In the genomic region with DNA sequence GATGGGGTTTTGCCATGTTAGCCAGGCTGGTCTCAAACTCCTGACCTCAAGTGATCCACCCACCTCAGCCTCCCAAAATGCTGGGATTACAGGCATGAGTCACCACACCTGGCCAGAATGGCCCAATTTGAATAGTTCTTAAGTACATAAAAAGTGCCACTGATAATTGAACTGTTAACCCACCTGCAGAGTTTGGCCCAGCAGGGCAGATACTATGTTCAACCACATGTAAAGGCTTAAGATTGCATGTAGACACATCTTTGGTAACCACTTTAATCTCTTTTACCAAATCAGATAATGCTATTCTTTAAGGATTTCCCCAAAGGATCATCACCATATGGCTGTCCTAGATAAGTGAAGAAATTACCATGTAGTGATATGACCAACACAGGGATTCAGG, we compare ENCODE assay signal across 20 cellular contexts. TPM values are rescaled to one million over a fixed set of nuclear protein-coding genes. Genes with fewer than 3 reads are reported as not detected.
DNase-seq lines count a peak whose midpoint lies in the region; TF ChIP-seq lines count a peak whose summit lies in the region.
"Had no signal": no experiment of that assay in that cellular context is flagged by ENCODE, and none has a peak within 500 bp of the region (broad histone marks: within the 10 kb centered on the region; RNA-seq: fewer than 3 reads in every experiment).

No MANE protein-coding gene starts in this region.

- H3K79me2 ChIP-seq in trophoblast cell (ENCODE audit: control insufficient read depth, insufficient read depth, low read length, poor library complexity), result no peaks in the 10 kb centered on the region

- H3K18ac ChIP-seq in mesenchymal stem cell (ENCODE audit: low read depth in 1 of 2, low read length in 2 of 2) (no peak overlapping the region), trophoblast cell (ENCODE audit: low read length) (no peak overlapping the region)

- peaks cover 81% of the 10 kb centered on the region for H3K27me3 ChIP-seq in endodermal cell (ENCODE audit: control insufficient read depth, insufficient read depth, low read length, poor library complexity, severe bottlenecking)
- H3K27me3 ChIP-seq in mesenchymal stem cell (ENCODE audit: control insufficient read depth in 1 of 2, insufficient read depth in 1 of 2, low read length in 2 of 2), result no peaks in the 10 kb centered on the region
- H3K27me3 ChIP-seq in effector memory CD4-positive, alpha-beta T cell (replicated peaks; ENCODE audit: control insufficient read depth, insufficient read depth, low read length, poor library complexity, severe bottlenecking), result no peaks in the 10 kb centered on the region
- no peaks in the 10 kb centered on the region for H3K27me3 ChIP-seq in trophoblast cell (ENCODE audit: insufficient read depth, low read length)
- H3K27me3 ChIP-seq: BE2C; BLaER1 treated with 17β-estradiol and CSF1 and Interleukin-3, amounts not matched to agents 10 nM and 100 nM had no signal

- H2BK12ac ChIP-seq in mesenchymal stem cell (ENCODE audit: low read length in 2 of 2) (no peak overlapping the region), trophoblast cell (ENCODE audit: low read length) (no peak overlapping the region)

- H2BK120ac ChIP-seq in mesenchymal stem cell (ENCODE audit: low read depth, low read length) (no peak overlapping the region), trophoblast cell (ENCODE audit: insufficient read depth, low read length, poor library complexity) (no peak overlapping the region)

- no peaks in the 10 kb centered on the region for H3K9me3 Mint-ChIP-seq in CD14-positive monocyte
- no peaks in the 10 kb centered on the region for H3K9me3 Mint-ChIP-seq in endodermal cell
- H3K9me3 Mint-ChIP-seq: GM23338, H9 had no signal

- H4K12ac ChIP-seq in trophoblast cell (ENCODE audit: low read depth, low read length), result no peak overlapping the region

- no peak for TF ChIP-seq CTCF in CD14-positive monocyte (IDR thresholded peaks at IDR 0.05)
- TF ChIP-seq CTCF in endodermal cell (conservative IDR thresholded peaks at IDR 0.05), result no peak

- H4K8ac ChIP-seq in mesenchymal stem cell (ENCODE audit: low read length) (no peak overlapping the region), trophoblast cell (ENCODE audit: low read depth, low read length) (no peak overlapping the region)

- no peak overlapping the region for H2AFZ ChIP-seq in mesenchymal stem cell (ENCODE audit: low read depth, low read length)
- no peak overlapping the region for H2AFZ ChIP-seq in trophoblast cell (ENCODE audit: insufficient read depth, low read length, poor library complexity)
- H2AFZ ChIP-seq: GM23338 had no signal

- H3K27ac ChIP-seq in endodermal cell (ENCODE audit: low read depth, low read length), result no peak overlapping the region
- no peak overlapping the region for H3K27ac ChIP-seq in mesenchymal stem cell (ENCODE audit: low read length, poor library complexity, severe bottlenecking)
- no peak overlapping the region for H3K27ac ChIP-seq in effector memory CD4-positive, alpha-beta T cell (ENCODE audit: insufficient read depth, low read length, poor library complexity, severe bottlenecking)
- H3K27ac ChIP-seq in trophoblast cell (ENCODE audit: low read depth, low read length), result no peak overlapping the region
- H3K27ac ChIP-seq: 22Rv1 had no signal

- no peak overlapping the region for H2BK15ac ChIP-seq in mesenchymal stem cell (ENCODE audit: low read depth, poor library complexity, severe bottlenecking)

- H2AK5ac ChIP-seq in mesenchymal stem cell (ENCODE audit: low read length, severe bottlenecking), result no peak overlapping the region
- H2AK5ac ChIP-seq in trophoblast cell (ENCODE audit: low read length), result no peak overlapping the region

- H3K36me3 ChIP-seq in endodermal cell (ENCODE audit: control insufficient read depth, insufficient read depth, low read length) (no peaks in the 10 kb centered on the region), mesenchymal stem cell (ENCODE audit: control insufficient read depth in 1 of 2, insufficient read depth in 2 of 2, low read depth in 1 of 2, low read length in 2 of 2) (no peaks in the 10 kb centered on the region), trophoblast cell (ENCODE audit: control insufficient read depth in 1 of 2, insufficient read depth in 2 of 2, low read length in 2 of 2) (no peaks in the 10 kb centered on the region)
- no peaks in the 10 kb centered on the region for H3K36me3 ChIP-seq in effector memory CD4-positive, alpha-beta T cell (ENCODE audit: control insufficient read depth, insufficient read depth, low read length)
- H3K36me3 ChIP-seq: BE2C; BLaER1 treated with 17β-estradiol and CSF1 and Interleukin-3, amounts not matched to agents 10 nM and 100 nM had no signal

- DNase-seq in CD14-positive monocyte (ENCODE audit: low spot score) (no peak), NCI-H146 treated with DMSO at 0.1 percent for 48 hours (lab: John Stamatoyannopoulos, UW; ENCODE audit: unreplicated experiment) (peak; percentile 52), NCI-H82 treated with DMSO at 0.1 percent for 48 hours (lab: John Stamatoyannopoulos, UW; ENCODE audit: unreplicated experiment) (peak; percentile 80), endodermal cell (peak; percentile 73), NCI-H774 (lab: John Stamatoyannopoulos, UW) (no peak), mesenchymal stem cell (no peak), trophoblast cell (no peak)
- no peak for DNase-seq in effector memory CD4-positive, alpha-beta T cell
- DNase-seq: AML-193; BE2C; Calu3; CD4-positive, alpha-beta memory T cell; COR-L47; DMS53; DMS79 treated with DMSO at 0.1 percent for 48 hours; GF-D8; H9 had no signal

- no peaks in the 10 kb centered on the region for H3K9me3 ChIP-seq in endodermal cell (ENCODE audit: control insufficient read depth, low read length)
- H3K9me3 ChIP-seq in mesenchymal stem cell (ENCODE audit: control insufficient read depth, low read length), result no peaks in the 10 kb centered on the region
- H3K9me3 ChIP-seq in effector memory CD4-positive, alpha-beta T cell (ENCODE audit: control insufficient read depth, low read length), result no peaks in the 10 kb centered on the region
- H3K9me3 ChIP-seq in trophoblast cell (ENCODE audit: insufficient read depth, low read depth, low read length), result no peaks in the 10 kb centered on the region
- H3K9me3 ChIP-seq: BE2C had no signal

- H3K27ac Mint-ChIP-seq in CD14-positive monocyte (peak overlapping the region in 4 of 7 donors; percentile 25 to 63 (median 54)), endodermal cell (no peak overlapping the region)
- H3K27ac Mint-ChIP-seq: GM23338, H9 had no signal

- peaks cover 0 to 2% (median 0%) of the 10 kb centered on the region in 3 donors for H3K27me3 Mint-ChIP-seq in CD14-positive monocyte (ENCODE audit: low read depth in 3 of 3)
- H3K27me3 Mint-ChIP-seq in endodermal cell (ENCODE audit: insufficient read depth), result peaks cover 69% of the 10 kb centered on the region
- H3K27me3 Mint-ChIP-seq: CD4-positive, alpha-beta memory T cell had no signal

- H3K4me1 Mint-ChIP-seq in CD14-positive monocyte, result peaks cover 41% of the 10 kb centered on the region
- no peaks in the 10 kb centered on the region for H3K4me1 Mint-ChIP-seq in endodermal cell
- H3K4me1 Mint-ChIP-seq: GM23338, H9 had no signal

- H3K4me3 Mint-ChIP-seq in CD14-positive monocyte (no peak overlapping the region), endodermal cell (no peak overlapping the region)
- H3K4me3 Mint-ChIP-seq: CD4-positive, alpha-beta memory T cell; GM23338; H9 had no signal

- H2BK5ac ChIP-seq in mesenchymal stem cell (ENCODE audit: low read depth, low read length, poor library complexity, severe bottlenecking) (no peak overlapping the region), trophoblast cell (ENCODE audit: low read depth, low read length, poor library complexity) (no peak overlapping the region)

- no peaks in the 10 kb centered on the region for H3K36me3 Mint-ChIP-seq in CD14-positive monocyte
- H3K36me3 Mint-ChIP-seq in endodermal cell (ENCODE audit: low read depth), result no peaks in the 10 kb centered on the region
- H3K36me3 Mint-ChIP-seq: CD4-positive, alpha-beta memory T cell had no signal

- intact Hi-C loops in CD14-positive monocyte (cut with micrococcal nuclease), result loop anchor here in 1 of 2 donors (5.0 kb wide), 1 partner anchor 33 kb away; no protein-coding TSS in a partner anchor

- H3K4me3 ChIP-seq in endodermal cell (ENCODE audit: low read length), result no peak overlapping the region
- no peak overlapping the region for H3K4me3 ChIP-seq in mesenchymal stem cell (ENCODE audit: insufficient read depth in 1 of 2, low read depth in 1 of 2, low read length in 2 of 2)
- H3K4me3 ChIP-seq in effector memory CD4-positive, alpha-beta T cell (ENCODE audit: insufficient read depth, low read depth, low read length, poor library complexity, severe bottlenecking), result no peak overlapping the region
- H3K4me3 ChIP-seq in trophoblast cell (ENCODE audit: low read depth, low read length), result no peak overlapping the region
- H3K4me3 ChIP-seq: BLaER1 treated with 17β-estradiol and CSF1 and Interleukin-3, amounts not matched to agents 10 nM and 100 nM; GM23338 had no signal

- H3K79me1 ChIP-seq in mesenchymal stem cell (replicated peaks; ENCODE audit: low read length, poor library complexity, severe bottlenecking) (no peaks in the 10 kb centered on the region), trophoblast cell (ENCODE audit: low read length) (no peaks in the 10 kb centered on the region)

- H3K9ac ChIP-seq in endodermal cell (ENCODE audit: extremely low read depth, low read length, poor library complexity, severe bottlenecking), result no peak overlapping the region
- no peak overlapping the region for H3K9ac ChIP-seq in mesenchymal stem cell (ENCODE audit: low read length)
- H3K9ac ChIP-seq in trophoblast cell (ENCODE audit: low read length), result no peak overlapping the region
- H3K9ac ChIP-seq: BLaER1 treated with 17β-estradiol and CSF1 and Interleukin-3, amounts not matched to agents 10 nM and 100 nM had no signal

- H3K4me1 ChIP-seq in endodermal cell (ENCODE audit: control insufficient read depth, insufficient read depth, low read length) (no peaks in the 10 kb centered on the region), mesenchymal stem cell (ENCODE audit: control insufficient read depth, insufficient read depth, low read depth, low read length) (no peaks in the 10 kb centered on the region), trophoblast cell (ENCODE audit: control insufficient read depth in 1 of 2, insufficient read depth in 2 of 2, low read length in 2 of 2) (no peaks in the 10 kb centered on the region)
- no peaks in the 10 kb centered on the region for H3K4me1 ChIP-seq in effector memory CD4-positive, alpha-beta T cell (ENCODE audit: control insufficient read depth, insufficient read depth, low read length, poor library complexity, severe bottlenecking)
- H3K4me1 ChIP-seq: BE2C had no signal

- H3K4ac ChIP-seq in mesenchymal stem cell (ENCODE audit: low read depth in 1 of 2, low read length in 2 of 2) (no peak overlapping the region), trophoblast cell (ENCODE audit: low read depth, low read length) (no peak overlapping the region)

- no peak overlapping the region for H3K23ac ChIP-seq in mesenchymal stem cell (ENCODE audit: low read length in 2 of 2)
- H3K23ac ChIP-seq in trophoblast cell (ENCODE audit: low read length), result no peak overlapping the region

- H4K91ac ChIP-seq in mesenchymal stem cell (ENCODE audit: low read length), result no peak overlapping the region
- H4K91ac ChIP-seq in trophoblast cell (ENCODE audit: low read depth, low read length), result no peak overlapping the region

- H3K14ac ChIP-seq in mesenchymal stem cell (ENCODE audit: low read length in 2 of 2), result no peak overlapping the region
- H3K14ac ChIP-seq in trophoblast cell (ENCODE audit: low read length), result no peak overlapping the region

- no peak overlapping the region for H3K4me2 ChIP-seq in mesenchymal stem cell (ENCODE audit: low read length, poor library complexity, severe bottlenecking)
- no peak overlapping the region for H3K4me2 ChIP-seq in trophoblast cell (ENCODE audit: low read length)
- H3K4me2 ChIP-seq: GM23338 had no signal

RNA-seq across cellular contexts. Expression of a gene that starts 21.3 kb away (rescaled TPM):
- 100 to 1,000 TPM; 373 to 419 TPM for polyA plus RNA-seq in CD14-positive monocyte
- 10 to 100 TPM in 1 of 2 donors, 1 to 10 TPM in 1; 9.7 to 13.0 TPM for total RNA-seq in endodermal cell
- polyA plus RNA-seq in endodermal cell (2013, experiment 1 of 2), result 7.5 TPM
- polyA plus RNA-seq in endodermal cell (2013, experiment 2 of 2), result 8.0 TPM
- 54.2 TPM for polyA plus RNA-seq in mesenchymal stem cell (2013, experiment 1 of 2)
- polyA plus RNA-seq in mesenchymal stem cell (2013, experiment 2 of 2), result 54.0 TPM
- 261 and 288 TPM in 2 replicates for polyA plus RNA-seq in trophoblast cell (2013)

Comparison
In these comparisons a context has a peak if more than half of its experiments do, and no peak if none do; other contexts are left out.
1. DNase-seq: peak in NCI-H146 treated with DMSO at 0.1 percent for 48 hours (single experiment), NCI-H82 treated with DMSO at 0.1 percent for 48 hours (single experiment) and endodermal cell (single experiment); none in CD14-positive monocyte (single experiment), NCI-H774 (single experiment), mesenchymal stem cell (single experiment), effector memory CD4-positive, alpha-beta T cell (0 of 3) and trophoblast cell (0 of 2).